ENCODE assay signal across 8 cellular contexts in the genomic region with DNA sequence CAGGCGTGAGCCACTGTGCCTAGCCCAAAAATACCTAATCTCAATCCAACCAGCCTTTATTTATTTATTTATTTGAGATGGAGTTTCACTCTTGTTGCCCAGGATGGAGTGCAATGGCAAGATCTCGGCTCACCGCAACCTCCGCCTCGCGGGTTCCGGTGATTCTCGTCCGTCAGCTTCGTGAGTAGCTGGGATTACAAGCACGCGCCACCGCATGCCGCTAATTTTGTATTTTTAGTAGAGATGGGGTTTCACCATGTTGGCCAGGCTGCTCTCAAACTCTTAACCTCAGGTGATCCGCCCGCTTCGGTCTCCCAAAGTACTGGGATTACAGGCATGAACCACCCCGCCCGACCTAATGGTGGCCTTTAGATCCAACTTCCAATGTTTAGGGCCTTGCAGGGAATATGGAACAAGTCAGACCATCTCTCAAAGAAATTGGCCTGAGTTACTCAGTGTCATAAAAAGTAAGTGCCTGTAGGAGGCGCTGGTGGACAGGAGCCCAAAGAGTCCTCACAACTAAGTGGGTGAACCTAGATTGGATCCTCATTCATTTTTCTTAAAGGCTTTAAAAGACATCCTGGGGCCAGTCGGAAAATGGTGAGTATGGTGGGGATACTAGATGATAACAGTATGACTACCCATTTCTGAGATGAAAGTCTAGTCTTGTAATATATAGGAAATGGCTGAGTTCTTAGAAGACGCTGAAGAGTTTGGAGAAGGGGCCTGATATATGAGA. TPM values are rescaled to one million over a fixed set of nuclear protein-coding genes. Genes with fewer than 3 reads are reported as not detected.
A peak's percentile ranks its signal among the peaks of the same experiment; 100 is the strongest.
DNase-seq lines count a peak whose midpoint lies in the region; ATAC-seq and TF ChIP-seq lines count a peak whose summit lies in the region.

No MANE protein-coding gene starts in this region.

- TF ChIP-seq CTCF in heart left ventricle (IDR thresholded peaks at IDR 0.05): peak; percentile 23 to 58 (median 49)
- TF ChIP-seq CTCF in NB4 (IDR thresholded peaks at IDR 0.05; ENCODE audit: low read depth, low read length): peak; percentile 67

- no peak overlapping the region for H3K4me3 ChIP-seq in heart left ventricle
- no peak overlapping the region for H3K4me3 ChIP-seq in NB4 (ENCODE audit: low read depth, low read length)

- WGBS in heart left ventricle, 4 donors: 82 to 93% (median 90%) methylated on average over 22 of the region's 22 CpGs

- H3K4me3 Mint-ChIP-seq in activated CD4-positive, alpha-beta memory T cell treated with anti-CD3 and anti-CD28 coated beads for 36 hours: peak overlapping the region; percentile 25

- no peak overlapping the region for H3K27ac ChIP-seq in heart left ventricle

- H3K9me3 ChIP-seq in heart left ventricle: no peaks in the 10 kb centered on the region

- POLR2A ChIA-PET in activated CD4-positive, alpha-beta memory T cell treated with anti-CD3 and anti-CD28 coated beads for 36 hours (lab: Charles Lee): no interaction called here

- H3K27me3 ChIP-seq in heart left ventricle: peaks cover 0 to 11% (median 0%) of the 10 kb centered on the region in 9 donors

- DNase-seq in heart left ventricle (no peak), left cardiac atrium (no peak), NB4 (ENCODE audit: low read depth) (peak; percentile 75), foreskin melanocyte (peak; percentile 43), T1000 (lab: John Stamatoyannopoulos, UW) (no peak)
- peak; percentile 75 for DNase-seq in activated CD4-positive, alpha-beta memory T cell treated with anti-CD3 and anti-CD28 coated beads for 36 hours
- DNase-seq in stimulated activated naive CD4-positive, alpha-beta T cell (lab: John Stamatoyannopoulos, UW): peak in 4 of 6 experiments; percentile 27 to 71 (median 44)

- H3K4me1 ChIP-seq in heart left ventricle: peaks cover 0 to 15% (median under 1%) of the 10 kb centered on the region in 12 donors

- H3K27ac Mint-ChIP-seq in activated CD4-positive, alpha-beta memory T cell treated with anti-CD3 and anti-CD28 coated beads for 36 hours: peak overlapping the region; percentile 90

- CTCF ChIA-PET in activated CD4-positive, alpha-beta memory T cell treated with anti-CD3 and anti-CD28 coated beads for 36 hours (lab: Charles Lee): interaction anchor here (0.7 to 2.6 kb wide), 7 partner anchors 12 to 89 kb away, joined by 3 to 13 read pairs (median 6); no protein-coding TSS in a partner anchor

- no peaks in the 10 kb centered on the region for H3K36me3 Mint-ChIP-seq in activated CD4-positive, alpha-beta memory T cell treated with anti-CD3 and anti-CD28 coated beads for 36 hours

- ATAC-seq in heart left ventricle (no peak), left cardiac atrium (no peak), HG02981 (IDR thresholded peaks at IDR 0.05; ENCODE audit: unreplicated experiment) (no peak)

- H3K36me3 ChIP-seq in heart left ventricle: no peaks in the 10 kb centered on the region

- TF ChIP-seq POLR2A in heart left ventricle (IDR thresholded peaks at IDR 0.05) (no peak), NB4 (IDR thresholded peaks at IDR 0.05; ENCODE audit: extremely low read depth, insufficient read length) (no peak)

- H3K4me1 Mint-ChIP-seq in activated CD4-positive, alpha-beta memory T cell treated with anti-CD3 and anti-CD28 coated beads for 36 hours (ENCODE audit: low read depth): peaks cover 27% of the 10 kb centered on the region

- intact Hi-C loops in heart left ventricle (cut with DNase I): loop anchor here in 3 of 10 donors (5.0 kb wide), 3 partner anchors 32 to 73 kb away; no protein-coding TSS in a partner anchor
- intact Hi-C loops in left cardiac atrium (cut with DNase I): no loop called here
- intact Hi-C loops in activated CD4-positive, alpha-beta memory T cell treated with anti-CD3 and anti-CD28 coated beads for 36 hours (cut with micrococcal nuclease): loop anchor here (1.0 to 2.0 kb wide), 4 partner anchors 19 to 72 kb away; no protein-coding TSS in a partner anchor

- H3K9me3 Mint-ChIP-seq in activated CD4-positive, alpha-beta memory T cell treated with anti-CD3 and anti-CD28 coated beads for 36 hours: no peaks in the 10 kb centered on the region

- H3K27me3 Mint-ChIP-seq in activated CD4-positive, alpha-beta memory T cell treated with anti-CD3 and anti-CD28 coated beads for 36 hours: no peaks in the 10 kb centered on the region

RNA-seq across cellular contexts. Expression of gene ZSCAN10, which starts 4.6 kb away (rescaled TPM):
- total RNA-seq in heart left ventricle: not detected
- not detected for polyA plus RNA-seq in heart left ventricle
- total RNA-seq in left cardiac atrium: not detected
- under 1 TPM in 1 of 2 experiments, not detected in 1; 0.19 TPM for total RNA-seq in activated CD4-positive, alpha-beta memory T cell treated with anti-CD3 and anti-CD28 coated beads for 36 hours

RNA-seq across cellular contexts. Expression of gene ZNF205, which starts 17.9 kb away (rescaled TPM):
- total RNA-seq in heart left ventricle (10 to 100 TPM in 2 of 9 donors, 1 to 10 TPM in 7; 7.4 to 19.8 (median 8.1) TPM), left cardiac atrium (1 to 10 TPM; 7.0 to 7.2 TPM)
- 10 to 100 TPM; 13.9 to 17.0 TPM for polyA plus RNA-seq in heart left ventricle
- total RNA-seq in activated CD4-positive, alpha-beta memory T cell treated with anti-CD3 and anti-CD28 coated beads for 36 hours: under 1 TPM in 1 of 2 experiments, not detected in 1; 0.21 TPM

RNA-seq across cellular contexts. Expression of gene IL32, which starts 29.0 kb away (rescaled TPM):
- total RNA-seq in heart left ventricle: 100 to 1,000 TPM in 1 of 9 donors, 10 to 100 TPM in 8; 20.6 to 241 (median 48.9) TPM
- polyA plus RNA-seq in heart left ventricle: 10 to 100 TPM; 60.2 to 63.4 TPM
- total RNA-seq in left cardiac atrium: 10 to 100 TPM; 51.7 to 64.0 TPM
- 1,000 to 10,000 TPM; 2,504 to 2,532 TPM for total RNA-seq in activated CD4-positive, alpha-beta memory T cell treated with anti-CD3 and anti-CD28 coated beads for 36 hours

RNA-seq across cellular contexts. Expression of gene ZNF213, which starts 40.4 kb away (rescaled TPM):
- total RNA-seq in heart left ventricle: 10 to 100 TPM in 2 of 9 donors, 1 to 10 TPM in 7; 6.7 to 14.3 (median 8.2) TPM
- polyA plus RNA-seq in heart left ventricle: 10 to 100 TPM in 1 of 2 donors, 1 to 10 TPM in 1; 8.7 to 14.2 TPM
- total RNA-seq in left cardiac atrium: 1 to 10 TPM; 6.5 to 6.7 TPM
- 1 to 10 TPM; 9.0 TPM for total RNA-seq in activated CD4-positive, alpha-beta memory T cell treated with anti-CD3 and anti-CD28 coated beads for 36 hours

RNA-seq across cellular contexts. Expression of gene MMP25, which starts 48.1 kb away (rescaled TPM):
- 1 to 10 TPM in 3 of 9 donors, under 1 TPM in 6; 0.32 to 3.0 (median 0.90) TPM for total RNA-seq in heart left ventricle
- polyA plus RNA-seq in heart left ventricle: 1 to 10 TPM in 1 of 2 donors, under 1 TPM in 1; 0.97 to 1.3 TPM
- total RNA-seq in left cardiac atrium: 1 to 10 TPM; 1.5 to 2.3 TPM
- total RNA-seq in activated CD4-positive, alpha-beta memory T cell treated with anti-CD3 and anti-CD28 coated beads for 36 hours: 1 to 10 TPM; 2.2 TPM

Comparison
In these comparisons a context has a peak if more than half of its experiments do, and no peak if none do; other contexts are left out.
1. DNase-seq: peak in NB4 (single experiment), activated CD4-positive, alpha-beta memory T cell treated with anti-CD3 and anti-CD28 coated beads for 36 hours (single experiment), foreskin melanocyte (single experiment) and stimulated activated naive CD4-positive, alpha-beta T cell (4 of 6); none in heart left ventricle (0 of 5), left cardiac atrium (single experiment) and T1000 (single experiment).
2. RNA of gene ZNF205, which starts 17.9 kb away (total RNA-seq): 7.4 to 19.8 TPM in heart left ventricle and 7.0 to 7.2 TPM in left cardiac atrium; 0.21 TPM in activated CD4-positive, alpha-beta memory T cell treated with anti-CD3 and anti-CD28 coated beads for 36 hours; every median in the first group is over 4 times any median in the second.
3. RNA of gene IL32, which starts 29.0 kb away (total RNA-seq): 2,504 to 2,532 TPM in activated CD4-positive, alpha-beta memory T cell treated with anti-CD3 and anti-CD28 coated beads for 36 hours; 51.7 to 64.0 TPM in left cardiac atrium and 20.6 to 241 TPM in heart left ventricle; every median in the first group is over 10 times any median in the second.